ENCODE assay signal across 11 cellular contexts in the genomic region with DNA sequence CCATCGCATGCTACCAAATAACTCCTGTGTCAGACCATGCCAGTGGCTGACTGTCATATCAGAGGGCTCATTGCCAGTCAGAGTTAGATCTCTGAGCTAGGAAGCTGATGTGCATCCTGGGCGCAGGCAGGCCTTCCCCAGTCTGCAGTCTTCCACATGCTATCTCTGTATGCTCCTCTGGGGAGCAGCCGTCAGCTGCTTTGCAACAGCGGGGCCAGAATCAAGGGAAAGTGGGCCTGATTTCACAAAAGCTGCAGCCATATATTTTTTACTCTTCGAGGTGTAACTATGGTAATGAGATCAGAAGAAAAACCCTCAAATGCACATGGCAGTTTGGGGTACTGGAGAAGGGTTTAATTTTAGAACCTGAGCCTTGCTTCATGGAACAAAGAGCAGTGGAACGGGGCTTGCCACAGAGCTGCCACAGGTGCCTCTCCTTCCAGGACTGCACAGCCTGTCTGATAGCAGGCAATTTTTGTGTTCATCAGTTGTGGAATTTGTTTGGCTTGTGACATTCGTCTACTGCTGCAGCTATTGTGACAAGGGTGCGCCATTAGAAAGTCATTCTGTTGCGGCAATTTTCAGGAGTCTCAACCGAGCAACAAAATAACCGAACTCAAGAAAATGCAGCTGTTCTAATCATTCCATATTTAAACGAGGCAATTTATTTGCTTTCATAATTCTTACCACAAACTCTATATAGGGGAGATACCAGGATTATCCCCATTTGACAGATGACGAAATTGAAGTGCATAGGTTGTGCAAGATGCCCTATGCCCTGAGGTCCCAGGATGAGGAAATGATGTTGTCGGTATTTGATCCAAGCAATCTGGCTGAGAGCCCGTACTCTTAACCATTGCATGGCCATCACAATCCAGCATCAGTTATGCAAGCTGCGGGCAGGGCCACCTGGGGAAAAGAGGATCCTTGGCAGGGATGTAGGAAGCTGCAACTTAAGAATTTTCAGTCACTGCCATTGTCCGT.
DNase-seq lines count a peak whose midpoint lies in the region; ATAC-seq and TF ChIP-seq lines count a peak whose summit lies in the region.
"Had no signal": no experiment of that assay in that cellular context is flagged by ENCODE, and none has a peak within 500 bp of the region (broad histone marks: within the 10 kb centered on the region; RNA-seq: fewer than 3 reads in every experiment).

No MANE protein-coding gene starts in this region.

- no peak overlapping the region for H3K4me3 Mint-ChIP-seq in glutamatergic neuron (ENCODE audit: unreplicated experiment)

- TF ChIP-seq CTCF in mammary epithelial cell (conservative IDR thresholded peaks at IDR 0.05 in 1 of 2, IDR thresholded peaks at IDR 0.05 in 1 of 2; ENCODE audit: extremely low read depth in 1 of 2, insufficient read depth in 1 of 2, low read depth in 1 of 2, low read length in 2 of 2) (no peak), glutamatergic neuron (IDR thresholded peaks at IDR 0.05; ENCODE audit: partially characterized antibody, unreplicated experiment) (peak; percentile 11), upper lobe of right lung (IDR thresholded peaks at IDR 0.05) (no peak)

- no peak overlapping the region for H3K4me2 ChIP-seq in mammary epithelial cell (ENCODE audit: insufficient read depth, low read depth, low read length)

- H3K9me3 ChIP-seq in mammary epithelial cell (replicated peaks; ENCODE audit: insufficient read depth, low read length) (no peaks in the 10 kb centered on the region), upper lobe of right lung (no peaks in the 10 kb centered on the region)
- H3K9me3 ChIP-seq: MG63, neutrophil had no signal

- H3K27ac Mint-ChIP-seq in glutamatergic neuron (ENCODE audit: unreplicated experiment) = no peak overlapping the region

- H3K27me3 ChIP-seq in mammary epithelial cell (ENCODE audit: insufficient read depth, low read length) (no peaks in the 10 kb centered on the region), upper lobe of right lung (no peaks in the 10 kb centered on the region)
- H3K27me3 ChIP-seq: MG63 had no signal

- peak; percentile 15 to 25 for DNase-seq in T47D (ENCODE audit: low read depth in 1 of 2, low spot score in 1 of 2)
- DNase-seq in mammary epithelial cell = no peak
- DNase-seq in SKM-1 (lab: John Stamatoyannopoulos, UW; ENCODE audit: unreplicated experiment) = peak; percentile 29
- peak; percentile 51 for DNase-seq in glutamatergic neuron
- no peak for DNase-seq in upper lobe of right lung
- no peak for DNase-seq in COLO668 (lab: John Stamatoyannopoulos, UW; ENCODE audit: unreplicated experiment)
- no peak for DNase-seq in GF-D8 (lab: John Stamatoyannopoulos, UW)
- DNase-seq: activated CD4-positive, CD25-positive, alpha-beta regulatory T cell; MG63 had no signal

- WGBS in mammary epithelial cell (ENCODE audit: low coverage, missing lambda C conversion rate) = 59% methylated on average over 15 of the region's 17 CpGs

- ATAC-seq in upper lobe of right lung = peak; percentile 20
- ATAC-seq in HG02798 (IDR thresholded peaks at IDR 0.05; ENCODE audit: poor library complexity, unreplicated experiment) = no peak

- BruUV-seq in mammary epithelial cell (replicated peaks; lab: Mats Ljungman, UMichigan) = no TSS peak

- no peak overlapping the region for H3K9ac ChIP-seq in mammary epithelial cell (ENCODE audit: insufficient read depth, low read length)

- dilution Hi-C loops in mammary epithelial cell (cut with HindIII; ENCODE audit: low sequenced_read_pairs) = no loop called here

- no peaks in the 10 kb centered on the region for H3K79me2 ChIP-seq in mammary epithelial cell (ENCODE audit: insufficient read depth, low read length)

- no peak overlapping the region for H3K4me3 ChIP-seq in mammary epithelial cell (replicated peaks in 1 of 3; ENCODE audit: insufficient read depth in 1 of 3, low read depth in 2 of 3, low read length in 3 of 3)
- no peak overlapping the region for H3K4me3 ChIP-seq in upper lobe of right lung
- H3K4me3 ChIP-seq: MG63 had no signal

- no peaks in the 10 kb centered on the region for H3K27me3 Mint-ChIP-seq in glutamatergic neuron (ENCODE audit: unreplicated experiment)

- intact Hi-C loops in mammary epithelial cell (cut with micrococcal nuclease) = no loop called here
- intact Hi-C loops in upper lobe of right lung (cut with DNase I) = no loop called here

- H3K4me1 ChIP-seq in mammary epithelial cell (ENCODE audit: insufficient read depth, low read length) (no peaks in the 10 kb centered on the region), upper lobe of right lung (no peaks in the 10 kb centered on the region)

- peaks cover 5% of the 10 kb centered on the region for H3K4me1 Mint-ChIP-seq in glutamatergic neuron (ENCODE audit: low read depth, unreplicated experiment)

- H3K9me3 Mint-ChIP-seq in glutamatergic neuron (ENCODE audit: unreplicated experiment) = peaks cover 2% of the 10 kb centered on the region

- in situ Hi-C loops in T47D (cut with HindIII; ENCODE audit: low pct_unique_long_range_greater_than_20kb, low sequenced_read_pairs) = no loop called here
- in situ Hi-C loops in mammary epithelial cell (cut with MboI; ENCODE audit: low sequenced_read_pairs in 2 of 2) = loop anchor here (10.0 kb wide), 2 partner anchors 530 to 900 kb away; no protein-coding TSS in a partner anchor

- no peaks in the 10 kb centered on the region for H3K36me3 Mint-ChIP-seq in glutamatergic neuron (ENCODE audit: unreplicated experiment)

- H3K36me3 ChIP-seq in mammary epithelial cell (ENCODE audit: insufficient read depth, low read length) = no peaks in the 10 kb centered on the region
- no peaks in the 10 kb centered on the region for H3K36me3 ChIP-seq in upper lobe of right lung
- H3K36me3 ChIP-seq: MG63, neutrophil had no signal

- H3K27ac ChIP-seq in mammary epithelial cell (ENCODE audit: insufficient read depth, low read depth, low read length) (no peak overlapping the region), upper lobe of right lung (no peak overlapping the region)
- H3K27ac ChIP-seq: neutrophil had no signal

- CTCF ChIA-PET in mammary epithelial cell (lab: Charles Lee; ENCODE audit: low non-redundant PET) = interaction anchor here (1.0 kb wide), 1 partner anchor 162 kb away, joined by 3 read pairs; no protein-coding TSS in a partner anchor

- no peak overlapping the region for H2AFZ ChIP-seq in mammary epithelial cell (ENCODE audit: low read depth, low read length)

- no peaks in the 10 kb centered on the region for H4K20me1 ChIP-seq in mammary epithelial cell (ENCODE audit: insufficient read depth, low read length)

Comparison
In these comparisons a context has a peak if more than half of its experiments do, and no peak if none do; other contexts are left out.
1. DNase-seq: peak in T47D (2 of 2), SKM-1 (single experiment) and glutamatergic neuron (single experiment); none in mammary epithelial cell (single experiment), upper lobe of right lung (single experiment), COLO668 (single experiment) and GF-D8 (single experiment).